In the genomic region with DNA sequence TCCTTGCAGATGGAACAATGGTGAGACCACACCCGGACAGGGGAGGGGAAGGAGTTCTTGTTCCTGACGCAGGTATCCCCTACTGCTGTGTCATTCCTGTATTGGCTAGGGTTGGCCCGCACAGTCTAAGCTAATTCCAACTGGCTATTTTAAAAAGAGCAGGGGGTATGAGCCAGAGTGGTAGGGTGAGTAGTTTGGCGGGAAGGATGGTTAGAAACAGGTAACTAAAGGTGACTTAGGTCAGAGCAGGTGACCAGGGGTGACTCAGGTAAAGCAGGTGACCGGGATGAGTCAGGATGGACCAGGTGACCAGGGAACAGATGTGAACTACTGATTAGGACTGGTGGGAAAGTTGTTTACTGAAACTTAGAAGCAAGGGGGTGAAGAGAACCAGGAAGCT, we compare ENCODE assay signal across 15 cellular contexts. TPM values are rescaled to one million over a fixed set of nuclear protein-coding genes. Genes with fewer than 3 reads are reported as not detected.
DNase-seq lines count a peak whose midpoint lies in the region; ATAC-seq and TF ChIP-seq lines count a peak whose summit lies in the region.
"Had no signal": no experiment of that assay in that cellular context is flagged by ENCODE, and none has a peak within 500 bp of the region (broad histone marks: within the 10 kb centered on the region; RNA-seq: fewer than 3 reads in every experiment).

No MANE protein-coding gene starts in this region.

- H3K9me3 Mint-ChIP-seq in activated naive CD4-positive, alpha-beta T cell treated with anti-CD3 and anti-CD28 coated beads, Interleukin-2, amount 50 U/mL, for 24 hours = no peaks in the 10 kb centered on the region
- H3K9me3 Mint-ChIP-seq in activated T-helper 1 cell treated with anti-CD3 and anti-CD28 coated beads, Interleukin-12 subunit alpha, Interleukin-12 subunit beta, Interleukin-2, Interleukin-4 antibody, amounts not matched to agents 30 ng/mL and 10 ng/mL and 1 ng/mL, durations not matched to agents 14 hours and 24 hours and 36 hours = no peaks in the 10 kb centered on the region
- no peaks in the 10 kb centered on the region for H3K9me3 Mint-ChIP-seq in type B pancreatic cell

- intact Hi-C loops in activated T-helper 1 cell treated with anti-CD3 and anti-CD28 coated beads, Interleukin-12 subunit alpha, Interleukin-12 subunit beta, Interleukin-2, Interleukin-4 antibody, amounts not matched to agents 30 ng/mL and 10 ng/mL and 1 ng/mL, durations not matched to agents 14 hours and 24 hours and 36 hours (cut with micrococcal nuclease) = no loop called here

- H3K4me3 ChIP-seq in kidney epithelial cell (ENCODE audit: low read depth, low read length) = no peak overlapping the region
- H3K4me3 ChIP-seq: dorsolateral prefrontal cortex, gastroesophageal sphincter had no signal

- no peak for ATAC-seq in omental fat pad (ENCODE audit: low FRiP score)
- ATAC-seq: gastroesophageal sphincter had no signal

- peaks cover 15% of the 10 kb centered on the region for H3K36me3 Mint-ChIP-seq in activated naive CD4-positive, alpha-beta T cell treated with anti-CD3 and anti-CD28 coated beads, Interleukin-2, amount 50 U/mL, for 24 hours
- peaks cover 27% of the 10 kb centered on the region for H3K36me3 Mint-ChIP-seq in activated T-helper 1 cell treated with anti-CD3 and anti-CD28 coated beads, Interleukin-12 subunit alpha, Interleukin-12 subunit beta, Interleukin-2, Interleukin-4 antibody, amounts not matched to agents 30 ng/mL and 10 ng/mL and 1 ng/mL, durations not matched to agents 14 hours and 24 hours and 36 hours (ENCODE audit: low read depth)
- no peaks in the 10 kb centered on the region for H3K36me3 Mint-ChIP-seq in type B pancreatic cell

- H3K4me1 Mint-ChIP-seq in activated naive CD4-positive, alpha-beta T cell treated with anti-CD3 and anti-CD28 coated beads, Interleukin-2, amount 50 U/mL, for 24 hours = peaks cover 69% of the 10 kb centered on the region
- H3K4me1 Mint-ChIP-seq in activated T-helper 1 cell treated with anti-CD3 and anti-CD28 coated beads, Interleukin-12 subunit alpha, Interleukin-12 subunit beta, Interleukin-2, Interleukin-4 antibody, amounts not matched to agents 30 ng/mL and 10 ng/mL and 1 ng/mL, durations not matched to agents 14 hours and 24 hours and 36 hours (ENCODE audit: low read depth) = peaks cover 48% of the 10 kb centered on the region
- H3K4me1 Mint-ChIP-seq in type B pancreatic cell (ENCODE audit: unreplicated experiment) = peaks cover 18% of the 10 kb centered on the region

- no peak overlapping the region for H3K4me3 Mint-ChIP-seq in activated naive CD4-positive, alpha-beta T cell treated with anti-CD3 and anti-CD28 coated beads, Interleukin-2, amount 50 U/mL, for 24 hours
- H3K4me3 Mint-ChIP-seq in activated T-helper 1 cell treated with anti-CD3 and anti-CD28 coated beads, Interleukin-12 subunit alpha, Interleukin-12 subunit beta, Interleukin-2, Interleukin-4 antibody, amounts not matched to agents 30 ng/mL and 10 ng/mL and 1 ng/mL, durations not matched to agents 14 hours and 24 hours and 36 hours = no peak overlapping the region
- H3K4me3 Mint-ChIP-seq in type B pancreatic cell = peak overlapping the region; percentile 37

- H3K27me3 Mint-ChIP-seq in activated naive CD4-positive, alpha-beta T cell treated with anti-CD3 and anti-CD28 coated beads, Interleukin-2, amount 50 U/mL, for 24 hours = no peaks in the 10 kb centered on the region
- H3K27me3 Mint-ChIP-seq in activated T-helper 1 cell treated with anti-CD3 and anti-CD28 coated beads, Interleukin-12 subunit alpha, Interleukin-12 subunit beta, Interleukin-2, Interleukin-4 antibody, amounts not matched to agents 30 ng/mL and 10 ng/mL and 1 ng/mL, durations not matched to agents 14 hours and 24 hours and 36 hours (ENCODE audit: insufficient read depth) = no peaks in the 10 kb centered on the region
- no peaks in the 10 kb centered on the region for H3K27me3 Mint-ChIP-seq in type B pancreatic cell

- peak overlapping the region; percentile 70 for H3K27ac Mint-ChIP-seq in activated naive CD4-positive, alpha-beta T cell treated with anti-CD3 and anti-CD28 coated beads, Interleukin-2, amount 50 U/mL, for 24 hours
- H3K27ac Mint-ChIP-seq in activated T-helper 1 cell treated with anti-CD3 and anti-CD28 coated beads, Interleukin-12 subunit alpha, Interleukin-12 subunit beta, Interleukin-2, Interleukin-4 antibody, amounts not matched to agents 30 ng/mL and 10 ng/mL and 1 ng/mL, durations not matched to agents 14 hours and 24 hours and 36 hours = peak overlapping the region; percentile 80
- peak overlapping the region; percentile 72 for H3K27ac Mint-ChIP-seq in type B pancreatic cell

- no peaks in the 10 kb centered on the region for H3K27me3 ChIP-seq in kidney epithelial cell (ENCODE audit: control insufficient read depth, insufficient read depth, low read length)
- H3K27me3 ChIP-seq: dorsolateral prefrontal cortex, gastroesophageal sphincter had no signal

- TF ChIP-seq CTCF in kidney epithelial cell (IDR thresholded peaks at IDR 0.05; ENCODE audit: insufficient read depth, low read length, poor library complexity, severe bottlenecking) (no peak), type B pancreatic cell (conservative IDR thresholded peaks at IDR 0.05) (no peak), omental fat pad (IDR thresholded peaks at IDR 0.05) (no peak)

- no peaks in the 10 kb centered on the region for H3K36me3 ChIP-seq in kidney epithelial cell (ENCODE audit: control insufficient read depth, insufficient read depth, low read length)

- DNase-seq in activated naive CD4-positive, alpha-beta T cell (lab: John Stamatoyannopoulos, UW) = no peak
- no peak for DNase-seq in activated T-helper 1 cell treated with anti-CD3 and anti-CD28 coated beads, Interleukin-12 subunit alpha, Interleukin-12 subunit beta, Interleukin-2, Interleukin-4 antibody, amounts not matched to agents 30 ng/mL and 10 ng/mL and 1 ng/mL, durations not matched to agents 14 hours and 24 hours and 36 hours (ENCODE audit: low spot score)
- DNase-seq in kidney epithelial cell (ENCODE audit: low read depth) (peak; percentile 7), type B pancreatic cell (ENCODE audit: extremely low spot score, unreplicated experiment) (no peak), omental fat pad (ENCODE audit: low spot score) (no peak), cerebellar cortex (ENCODE audit: low spot score) (no peak), NCI-H774 (lab: John Stamatoyannopoulos, UW) (no peak)
- DNase-seq: activated CD4-positive, alpha-beta T cell treated with anti-CD3 and anti-CD28 coated beads, Interleukin-2, amount 50 U/mL, for 1 hour; dorsolateral prefrontal cortex; HCEC 1CT; IMR-90; NCI-H2029; nucleus accumbens had no signal

RNA-seq across cellular contexts. Expression of a gene that starts 58.0 kb away (rescaled TPM):
- 50.1 and 51.7 TPM in 2 replicates for total RNA-seq in activated T-helper 1 cell treated with anti-CD3 and anti-CD28 coated beads, Interleukin-12 subunit alpha, Interleukin-12 subunit beta, Interleukin-2, Interleukin-4 antibody, amounts not matched to agents 30 ng/mL and 10 ng/mL and 1 ng/mL, durations not matched to agents 14 hours and 24 hours and 36 hours
- total RNA-seq in kidney epithelial cell (30.2 and 35.8 TPM in 2 replicates), type B pancreatic cell (ENCODE audit: low replicate concordance) (40.2 and 61.1 TPM in 2 replicates), omental fat pad (10 to 100 TPM; 17.8 to 40.0 (median 21.3) TPM)
